ENCODE assay signal across 24 cellular contexts in genomic region chr11:15607361-15608036, GRCh38.
DNase-seq lines count a peak whose midpoint lies in the region; ATAC-seq and TF ChIP-seq lines count a peak whose summit lies in the region.
"Had no signal": no experiment of that assay in that cellular context is flagged by ENCODE, and none has a peak within 500 bp of the region (broad histone marks: within the 10 kb centered on the region; RNA-seq: fewer than 3 reads in every experiment).

No MANE protein-coding gene starts in this region.

- no peak overlapping the region for H3K4me3 Mint-ChIP-seq in H9
- H3K4me3 Mint-ChIP-seq: CD8-positive, alpha-beta T cell had no signal

- H2BK12ac ChIP-seq in H9 (ENCODE audit: insufficient read length, low read depth, low read length): no peak overlapping the region

- H3K23ac ChIP-seq in H9 (ENCODE audit: insufficient read length, low read depth, low read length): no peak overlapping the region

- 0 out of 2 replicates have a peak, but pooled peaks cover 8% of the 10 kb centered on the region for H3K4me1 ChIP-seq in H9 (ENCODE audit: insufficient read depth, low read length)
- no peaks in the 10 kb centered on the region for H3K4me1 ChIP-seq in mucosa of descending colon (ENCODE audit: low read depth)
- H3K4me1 ChIP-seq: A549; BLaER1 treated with 17β-estradiol and CSF1 and Interleukin-3, amounts not matched to agents 10 nM and 100 nM had no signal

- H3K36me3 Mint-ChIP-seq in H9 (ENCODE audit: insufficient read depth in 1 of 3, low read depth in 3 of 3): peaks cover 0 to 10% (median 6%) of the 10 kb centered on the region in 3 experiments; a peak in 4 of 7 replicates
- H3K36me3 Mint-ChIP-seq: CD8-positive, alpha-beta T cell had no signal

- H3K27me3 Mint-ChIP-seq in H9 (ENCODE audit: low read depth): no peaks in the 10 kb centered on the region; the same call in 1 of the 2 replicates

- no peaks in the 10 kb centered on the region for H3K79me1 ChIP-seq in H9 (ENCODE audit: insufficient read depth, low read depth, low read length, poor library complexity, severe bottlenecking)

- DNase-seq in H9 (peak; percentile 32), iPS DF 19.7 (ENCODE audit: low read depth, low spot score) (peak; percentile 23), NCI-H510A (lab: John Stamatoyannopoulos, UW) (no peak), mucosa of descending colon (no peak), NCI-H748 (lab: John Stamatoyannopoulos, UW; ENCODE audit: unreplicated experiment) (no peak)
- DNase-seq: AML-193; CD8-positive, alpha-beta T cell; DMS 273 treated with DMSO at 0.1 percent for 48 hours; DMS79; EL; GDM1; GOT3; Kasumi-1; NCI-H1417; NCI-H1694; NCI-H226; NCI-H510A treated with DMSO at 0.1 percent for 48 hours; NCI-H774 had no signal

- TF ChIP-seq CTCF in H9 (conservative IDR thresholded peaks at IDR 0.05) (no peak), VCaP (conservative IDR thresholded peaks at IDR 0.05) (no peak), mucosa of descending colon (IDR thresholded peaks at IDR 0.05) (no peak)

- no peak overlapping the region for H2BK20ac ChIP-seq in H9 (ENCODE audit: low read depth, low read length, poor library complexity, severe bottlenecking)

- H3K36me3 ChIP-seq in mucosa of descending colon (ENCODE audit: low read depth): no peaks in the 10 kb centered on the region
- H3K36me3 ChIP-seq: BLaER1 treated with 17β-estradiol and CSF1 and Interleukin-3, amounts not matched to agents 10 nM and 100 nM had no signal

- H3K79me2 ChIP-seq in H9 (ENCODE audit: insufficient read depth, low read length): no peaks in the 10 kb centered on the region

- no peak overlapping the region for H3K56ac ChIP-seq in H9 (ENCODE audit: insufficient read length, low read depth, low read length)

- H3T11ph ChIP-seq in H9 (ENCODE audit: low read length): no peak overlapping the region

- H3K4ac ChIP-seq in H9 (ENCODE audit: low read depth, low read length): no peak overlapping the region

- H3K14ac ChIP-seq in H9 (ENCODE audit: insufficient read depth, low read length): no peak overlapping the region

- no CpG with 5 or more reads among the region's 6 CpGs for WGBS in H9 (ENCODE audit: extremely low coverage, insufficient read length, low lambda C conversion rate)

- H3K27ac ChIP-seq in H9 (ENCODE audit: insufficient read length, low read depth, low read length) (no peak overlapping the region), VCaP (peak overlapping the region; percentile 77; the same call in 1 of the 2 replicates)
- H3K27ac ChIP-seq: A549; BLaER1 treated with 17β-estradiol and CSF1 and Interleukin-3, amounts not matched to agents 10 nM and 100 nM had no signal

- H3K27me3 ChIP-seq in H9 (ENCODE audit: insufficient read depth, low read length): no peaks in the 10 kb centered on the region
- H3K27me3 ChIP-seq: BLaER1 treated with 17β-estradiol and CSF1 and Interleukin-3, amounts not matched to agents 10 nM and 100 nM had no signal

- no peak overlapping the region for H3K9ac ChIP-seq in H9 (ENCODE audit: extremely low read depth, insufficient read length, low read length)
- H3K9ac ChIP-seq: BLaER1 treated with 17β-estradiol and CSF1 and Interleukin-3, amounts not matched to agents 10 nM and 100 nM had no signal

- no peak overlapping the region for H3K18ac ChIP-seq in H9 (ENCODE audit: insufficient read length, low read depth, low read length)

- no peak overlapping the region for H3K27ac Mint-ChIP-seq in H9
- H3K27ac Mint-ChIP-seq: CD8-positive, alpha-beta T cell had no signal

- intact Hi-C loops in mucosa of descending colon (cut with DNase I, micrococcal nuclease): no loop called here

- H3K4me1 Mint-ChIP-seq in H9: peaks cover 23 to 27% of the 10 kb centered on the region in 2 experiments

- H4K20me1 ChIP-seq in H9 (ENCODE audit: control insufficient read depth, insufficient read depth, insufficient read length): no peaks in the 10 kb centered on the region
- H4K20me1 ChIP-seq: BLaER1 treated with 17β-estradiol and CSF1 and Interleukin-3, amounts not matched to agents 10 nM and 100 nM had no signal

- 0 out of 5 replicates have a peak, but pooled peaks cover 0 to 3% of the 10 kb centered on the region in 2 experiments for H3K9me3 Mint-ChIP-seq in H9
- H3K9me3 Mint-ChIP-seq: CD8-positive, alpha-beta T cell had no signal

- H3K4me2 ChIP-seq in H9 (ENCODE audit: insufficient read depth, insufficient read length, low read length): no peak overlapping the region
- H3K4me2 ChIP-seq: A549; BLaER1 treated with 17β-estradiol and CSF1 and Interleukin-3, amounts not matched to agents 10 nM and 100 nM had no signal

- no peaks in the 10 kb centered on the region for H3K23me2 ChIP-seq in H9 (ENCODE audit: insufficient read length, low read depth, low read length, poor library complexity, severe bottlenecking)

- H2AK5ac ChIP-seq in H9 (ENCODE audit: insufficient read length, low read length): no peak overlapping the region

- no peak overlapping the region for H2BK15ac ChIP-seq in H9 (ENCODE audit: low read depth, low read length)

- no peak for ATAC-seq in GM21423 (IDR thresholded peaks at IDR 0.05; ENCODE audit: unreplicated experiment)
- ATAC-seq in mucosa of descending colon: no peak
- ATAC-seq: A549; CD8-positive, alpha-beta T cell; GM12878; SK-N-SH treated with all-trans-retinoic acid at 6 μM for 48 hours had no signal

- H2BK120ac ChIP-seq in H9 (ENCODE audit: low read depth, low read length, poor library complexity, severe bottlenecking): no peak overlapping the region

- no peak overlapping the region for H4K91ac ChIP-seq in H9 (ENCODE audit: insufficient read length, low read depth, low read length)

- no peaks in the 10 kb centered on the region for H3K9me3 ChIP-seq in H9 (ENCODE audit: control insufficient read depth, low read depth, low read length)
- no peaks in the 10 kb centered on the region for H3K9me3 ChIP-seq in mucosa of descending colon
- H3K9me3 ChIP-seq: A549; BLaER1 treated with 17β-estradiol and CSF1 and Interleukin-3, amounts not matched to agents 10 nM and 100 nM had no signal

- H4K8ac ChIP-seq in H9 (replicated peaks; ENCODE audit: insufficient read length, low read depth, low read length): no peak overlapping the region

- H3K4me3 ChIP-seq in mucosa of descending colon: no peak overlapping the region
- H3K4me3 ChIP-seq: A549; BLaER1 treated with 17β-estradiol and CSF1 and Interleukin-3, amounts not matched to agents 10 nM and 100 nM; GM12878 had no signal

- no peak overlapping the region for H4K5ac ChIP-seq in H9 (ENCODE audit: insufficient read length, low read depth, low read length)

- no peak overlapping the region for H2AFZ ChIP-seq in H9 (ENCODE audit: low read length)

- no peak overlapping the region for H2BK5ac ChIP-seq in H9 (ENCODE audit: insufficient read length, low read length)

Comparison
In these comparisons a context has a peak if more than half of its experiments do, and no peak if none do; other contexts are left out.
1. DNase-seq: peak in H9 (single experiment) and iPS DF 19.7 (single experiment); none in NCI-H510A (single experiment), mucosa of descending colon (0 of 3) and NCI-H748 (single experiment).